In the genomic region with DNA sequence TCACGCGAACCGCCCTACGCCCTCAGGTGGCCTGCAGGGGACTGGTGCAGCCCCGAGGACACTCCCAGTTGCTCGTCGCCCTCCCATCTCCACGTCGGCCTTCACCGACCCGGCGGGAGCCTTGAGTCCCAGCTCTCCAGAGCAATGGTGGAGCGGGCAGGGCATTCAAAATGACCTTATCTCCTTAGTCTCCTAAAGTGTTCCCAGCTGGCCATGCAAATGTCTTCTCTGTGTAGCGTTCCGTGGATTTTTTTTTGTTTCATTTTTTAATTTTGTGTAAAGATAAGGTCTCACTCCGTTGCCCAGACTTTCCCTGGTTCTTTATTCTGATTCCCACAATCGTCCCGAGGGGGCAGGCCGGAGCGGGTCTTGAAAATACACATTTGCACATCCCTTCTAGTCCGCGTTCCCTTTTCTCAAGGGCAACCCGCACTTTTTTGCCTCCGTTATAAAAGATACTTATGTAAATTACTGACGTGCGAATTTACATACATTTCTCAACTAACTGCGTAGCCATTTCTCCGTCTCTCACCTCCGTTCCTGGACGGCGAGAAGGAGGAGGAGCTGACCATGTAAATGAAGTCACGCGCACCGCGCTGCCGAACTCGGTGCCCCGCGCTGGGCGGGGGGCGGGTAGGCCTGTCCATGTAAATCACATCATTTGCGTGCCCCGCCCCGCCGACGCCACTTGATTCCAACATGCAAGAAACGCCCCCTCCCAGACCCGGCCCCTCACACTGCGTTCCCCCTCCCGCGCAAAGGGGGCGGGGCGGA, we compare ENCODE assay signal across 8 cellular contexts. TPM values are rescaled to one million over a fixed set of nuclear protein-coding genes. Genes with fewer than 3 reads are reported as not detected.
DNase-seq lines count a peak whose midpoint lies in the region; ATAC-seq and TF ChIP-seq lines count a peak whose summit lies in the region.

No MANE protein-coding gene starts in this region.

- 0 out of 2 replicates have a peak overlapping the region, but pooled peaks have one; percentile 2 for H2AFZ ChIP-seq in GM23338

- peaks cover 34% of the 10 kb centered on the region for H3K4me1 Mint-ChIP-seq in GM23338
- H3K4me1 Mint-ChIP-seq in naive thymus-derived CD8-positive, alpha-beta T cell: peaks cover 34 to 56% (median 51%) of the 10 kb centered on the region in 4 donors
- H3K4me1 Mint-ChIP-seq in stimulated activated naive B cell treated with anti-CD40 and anti-IgM and Interleukin-4, amounts not matched to agents 10 μg/mL and 1 μg/mL and 100 μg/mL, for 72 hours: peaks cover 56 to 66% of the 10 kb centered on the region in 2 donors

- no peaks in the 10 kb centered on the region for H3K27me3 ChIP-seq in GM23338 (ENCODE audit: insufficient read depth)

- DNase-seq in ELF-1 (ENCODE audit: low read depth, low spot score) (peak; percentile 100), GM23338 (ENCODE audit: low spot score) (peak; percentile 100), LHCN-M2 (ENCODE audit: low read depth) (peak; percentile 99), RKO (ENCODE audit: low spot score) (peak; percentile 99), fibroblast of mammary gland (ENCODE audit: low read depth) (peak; percentile 99)
- DNase-seq in activated T-helper 1 cell treated with anti-CD3 and anti-CD28 coated beads, Interleukin-2, amount 50 U/mL, for 16 hours (ENCODE audit: low read depth in 1 of 2, low spot score in 1 of 2): peak; percentile 100
- peak; percentile 55 to 100 (median 100) for DNase-seq in naive thymus-derived CD8-positive, alpha-beta T cell
- peak; percentile 100 for DNase-seq in stimulated activated naive B cell treated with anti-CD40 and anti-IgM and Interleukin-4, amounts not matched to agents 10 μg/mL and 1 μg/mL and 100 μg/mL, for 72 hours

- H3K36me3 ChIP-seq in GM23338 (ENCODE audit: insufficient read depth): 0 out of 2 replicates have a peak, but pooled peaks cover 4% of the 10 kb centered on the region

- H3K9me2 ChIP-seq in GM23338 (ENCODE audit: insufficient read depth): no peaks in the 10 kb centered on the region

- TF ChIP-seq CTCF in GM23338 (conservative IDR thresholded peaks at IDR 0.05; ENCODE audit: low read depth in 2 of 2) (peak; percentile 39 to 64), fibroblast of mammary gland (conservative IDR thresholded peaks at IDR 0.05; ENCODE audit: control insufficient read depth, insufficient read depth, low read depth, low read length) (peak; percentile 53)

- peaks cover 28% of the 10 kb centered on the region for H4K20me1 ChIP-seq in GM23338 (replicated peaks; ENCODE audit: insufficient read depth)

- H3K4me1 ChIP-seq in GM23338 (ENCODE audit: insufficient read depth): peaks cover 31% of the 10 kb centered on the region

- H3K79me2 ChIP-seq in GM23338 (replicated peaks; ENCODE audit: insufficient read depth): peaks cover 40% of the 10 kb centered on the region

- H3K9me3 Mint-ChIP-seq in GM23338: no peaks in the 10 kb centered on the region
- peaks cover 0 to 2% (median 0%) of the 10 kb centered on the region in 9 donors for H3K9me3 Mint-ChIP-seq in naive thymus-derived CD8-positive, alpha-beta T cell
- H3K9me3 Mint-ChIP-seq in stimulated activated naive B cell treated with anti-CD40 and anti-IgM and Interleukin-4, amounts not matched to agents 10 μg/mL and 1 μg/mL and 100 μg/mL, for 72 hours: no peaks in the 10 kb centered on the region

- H3K36me3 Mint-ChIP-seq in GM23338 (ENCODE audit: low read depth): peaks cover 33% of the 10 kb centered on the region
- H3K36me3 Mint-ChIP-seq in naive thymus-derived CD8-positive, alpha-beta T cell: peaks cover 0 to 24% (median 5%) of the 10 kb centered on the region in 3 donors
- peaks cover 36 to 53% of the 10 kb centered on the region in 2 donors for H3K36me3 Mint-ChIP-seq in stimulated activated naive B cell treated with anti-CD40 and anti-IgM and Interleukin-4, amounts not matched to agents 10 μg/mL and 1 μg/mL and 100 μg/mL, for 72 hours

- ATAC-seq in GM23338: peak; percentile 86
- peak; percentile 83 to 84 for ATAC-seq in naive thymus-derived CD8-positive, alpha-beta T cell
- ATAC-seq in stimulated activated naive B cell treated with anti-CD40 and anti-IgM and Interleukin-4, amounts not matched to agents 10 μg/mL and 1 μg/mL and 100 μg/mL, for 72 hours (replicated peaks): peak; percentile 85 to 86

- H3K4me2 ChIP-seq in GM23338: peak overlapping the region; percentile 77

- H3K4me3 ChIP-seq in GM23338 (peak overlapping the region; percentile 64), fibroblast of mammary gland (ENCODE audit: control insufficient read depth, low read depth, low read length) (peak overlapping the region; percentile 69)

- POLR2A ChIA-PET in naive thymus-derived CD8-positive, alpha-beta T cell (lab: Charles Lee): interaction anchor here (0.6 to 17.6 kb wide), 24 partner anchors 10 to 778 kb away, joined by 3 to 301 read pairs (median 6); a partner anchor contains a TSS

- peak overlapping the region; percentile 91 for H3K4me3 Mint-ChIP-seq in GM23338
- peak overlapping the region; percentile 88 to 99 (median 96) for H3K4me3 Mint-ChIP-seq in naive thymus-derived CD8-positive, alpha-beta T cell
- H3K4me3 Mint-ChIP-seq in stimulated activated naive B cell treated with anti-CD40 and anti-IgM and Interleukin-4, amounts not matched to agents 10 μg/mL and 1 μg/mL and 100 μg/mL, for 72 hours: peak overlapping the region; percentile 91 to 93

- peak overlapping the region; percentile 94 for H3K27ac ChIP-seq in GM23338 (ENCODE audit: low read depth)

- H3K27ac Mint-ChIP-seq in GM23338: peak overlapping the region; percentile 99
- H3K27ac Mint-ChIP-seq in naive thymus-derived CD8-positive, alpha-beta T cell: peak overlapping the region; percentile 98 to 100 (median 99)
- peak overlapping the region; percentile 99 for H3K27ac Mint-ChIP-seq in stimulated activated naive B cell treated with anti-CD40 and anti-IgM and Interleukin-4, amounts not matched to agents 10 μg/mL and 1 μg/mL and 100 μg/mL, for 72 hours

- peaks cover 30% of the 10 kb centered on the region for H3K27me3 Mint-ChIP-seq in GM23338 (ENCODE audit: insufficient read depth, low read depth, poor library complexity)
- no peaks in the 10 kb centered on the region for H3K27me3 Mint-ChIP-seq in naive thymus-derived CD8-positive, alpha-beta T cell
- H3K27me3 Mint-ChIP-seq in stimulated activated naive B cell treated with anti-CD40 and anti-IgM and Interleukin-4, amounts not matched to agents 10 μg/mL and 1 μg/mL and 100 μg/mL, for 72 hours: no peaks in the 10 kb centered on the region

- H3F3A ChIP-seq in GM23338 (replicated peaks; ENCODE audit: low read depth): peaks cover 16% of the 10 kb centered on the region

TF ChIP-seq in GM23338, 12 proteins besides CTCF, POLR2A, EP300 and RAD21 (continues in another document):
- TF ChIP-seq STAT1 (IDR thresholded peaks at IDR 0.05; ENCODE audit: unreplicated experiment) (no peak), ZNF114 (CRISPR knock-in tag; IDR thresholded peaks at IDR 0.05) (no peak), JUNB (IDR thresholded peaks at IDR 0.05; ENCODE audit: unreplicated experiment) (no peak), EZH2 (IDR thresholded peaks at IDR 0.05; ENCODE audit: low read depth, unreplicated experiment) (no peak), NANOG (IDR thresholded peaks at IDR 0.05; ENCODE audit: borderline replicate concordance) (no peak), CREB1 (CRISPR knock-in tag; IDR thresholded peaks at IDR 0.05; ENCODE audit: low read depth) (peak; percentile 52), POLR2AphosphoS5 (IDR thresholded peaks at IDR 0.05; ENCODE audit: low read depth) (peak; percentile 60; the same call in 1 of the 2 replicates)
- TF ChIP-seq, protein P1, sequence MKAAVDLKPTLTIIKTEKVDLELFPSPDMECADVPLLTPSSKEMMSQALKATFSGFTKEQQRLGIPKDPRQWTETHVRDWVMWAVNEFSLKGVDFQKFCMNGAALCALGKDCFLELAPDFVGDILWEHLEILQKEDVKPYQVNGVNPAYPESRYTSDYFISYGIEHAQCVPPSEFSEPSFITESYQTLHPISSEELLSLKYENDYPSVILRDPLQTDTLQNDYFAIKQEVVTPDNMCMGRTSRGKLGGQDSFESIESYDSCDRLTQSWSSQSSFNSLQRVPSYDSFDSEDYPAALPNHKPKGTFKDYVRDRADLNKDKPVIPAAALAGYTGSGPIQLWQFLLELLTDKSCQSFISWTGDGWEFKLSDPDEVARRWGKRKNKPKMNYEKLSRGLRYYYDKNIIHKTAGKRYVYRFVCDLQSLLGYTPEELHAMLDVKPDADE (IDR thresholded peaks at IDR 0.05): no peak

RNA-seq across cellular contexts. Expression of a gene that starts 0.6 kb away (rescaled TPM):
- 98.3 and 118 TPM in 2 replicates for total RNA-seq in GM23338 (2014; rRNA removed; shearing (Covaris generic))
- polyA plus RNA-seq in GM23338 (2016; fragmentation: Nextera tagmentation; extraction: Ambion mirVana): 55.8 and 59.9 TPM in 2 replicates
- 99.8 and 101 TPM in 2 replicates for total RNA-seq in LHCN-M2 (2014; rRNA removed)
- 80.6 TPM for polyA plus RNA-seq in LHCN-M2 (2012)
- total RNA-seq in naive thymus-derived CD8-positive, alpha-beta T cell: 100 to 1,000 TPM; 233 to 243 TPM
- polyA plus RNA-seq in naive thymus-derived CD8-positive, alpha-beta T cell: 100 to 1,000 TPM; 104 to 214 (median 153) TPM

RNA-seq across cellular contexts. Expression of a gene that starts 20.4 kb away (rescaled TPM):
- total RNA-seq in GM23338 (2014; rRNA removed; shearing (Covaris generic)): 27.4 and 32.6 TPM in 2 replicates
- polyA plus RNA-seq in GM23338 (2016; fragmentation: Nextera tagmentation; extraction: Ambion mirVana): 23.0 and 29.0 TPM in 2 replicates
- 19.7 and 28.6 TPM in 2 replicates for total RNA-seq in LHCN-M2 (2014; rRNA removed)
- polyA plus RNA-seq in LHCN-M2 (2012): 30.3 TPM
- total RNA-seq in naive thymus-derived CD8-positive, alpha-beta T cell: 10 to 100 TPM; 47.3 to 48.6 TPM
- polyA plus RNA-seq in naive thymus-derived CD8-positive, alpha-beta T cell: 10 to 100 TPM; 76.4 to 87.2 (median 87.1) TPM

RNA-seq across cellular contexts. Expression of a gene that starts 23.1 kb away (rescaled TPM):
- total RNA-seq in GM23338 (2014; rRNA removed; shearing (Covaris generic)): not detected in 2 replicates
- polyA plus RNA-seq in GM23338 (2016; fragmentation: Nextera tagmentation; extraction: Ambion mirVana): not detected in 2 replicates
- total RNA-seq in LHCN-M2 (2014; rRNA removed): not detected in 2 replicates
- not detected for polyA plus RNA-seq in LHCN-M2 (2012)
- 1 to 10 TPM in 1 of 2 experiments, not detected in 1; 2.2 TPM for total RNA-seq in naive thymus-derived CD8-positive, alpha-beta T cell
- polyA plus RNA-seq in naive thymus-derived CD8-positive, alpha-beta T cell: not detected

RNA-seq across cellular contexts. Expression of a gene that starts 47.4 kb away (rescaled TPM):
- 239 and 295 TPM in 2 replicates for total RNA-seq in GM23338 (2014; rRNA removed; shearing (Covaris generic))
- 321 and 326 TPM in 2 replicates for polyA plus RNA-seq in GM23338 (2016; fragmentation: Nextera tagmentation; extraction: Ambion mirVana)
- 97.5 and 115 TPM in 2 replicates for total RNA-seq in LHCN-M2 (2014; rRNA removed)
- 88.9 TPM for polyA plus RNA-seq in LHCN-M2 (2012)
- 10 to 100 TPM; 64.1 to 68.2 TPM for total RNA-seq in naive thymus-derived CD8-positive, alpha-beta T cell
- polyA plus RNA-seq in naive thymus-derived CD8-positive, alpha-beta T cell: 10 to 100 TPM; 45.9 to 62.3 (median 60.4) TPM

RNA-seq across cellular contexts. Expression of a gene that starts 48.1 kb away (rescaled TPM):
- total RNA-seq in GM23338 (2014; rRNA removed; shearing (Covaris generic)): 10.3 and 14.9 TPM in 2 replicates
- 16.7 and 17.9 TPM in 2 replicates for polyA plus RNA-seq in GM23338 (2016; fragmentation: Nextera tagmentation; extraction: Ambion mirVana)
- total RNA-seq in LHCN-M2 (2014; rRNA removed): 1.6 and 2.0 TPM in 2 replicates
- 5.5 TPM for polyA plus RNA-seq in LHCN-M2 (2012)
- 1 to 10 TPM; 7.0 to 7.1 TPM for total RNA-seq in naive thymus-derived CD8-positive, alpha-beta T cell
- polyA plus RNA-seq in naive thymus-derived CD8-positive, alpha-beta T cell: 1 to 10 TPM; 2.5 to 4.6 (median 3.4) TPM

Comparison
In these comparisons a context has a peak if more than half of its experiments do, and no peak if none do; other contexts are left out.
1. Peak in every context shown above with its lines: DNase-seq, ATAC-seq, H3K4me3 ChIP-seq and H3K27ac ChIP-seq.